ENCODE assay signal across 1 cellular context in the genomic region with DNA sequence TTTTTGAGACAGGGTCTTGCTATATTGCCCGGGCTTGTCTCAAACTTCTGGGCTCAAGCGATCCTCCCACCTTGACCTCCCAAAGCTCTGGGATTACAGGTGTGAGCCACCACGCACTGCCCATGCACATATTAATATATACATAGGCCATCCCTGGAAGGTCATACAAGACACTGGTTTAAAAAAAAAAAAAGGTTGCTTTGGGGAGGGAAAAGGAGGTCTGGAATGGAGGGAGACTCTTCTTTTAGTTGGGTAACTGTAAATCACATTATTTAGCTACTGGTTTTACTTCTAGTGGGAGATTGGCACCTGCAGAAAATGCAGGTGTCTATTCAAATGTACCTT.
TF ChIP-seq lines count a peak whose summit lies in the region.

No MANE protein-coding gene starts in this region.

TF ChIP-seq in K562, 482 proteins besides CTCF, POLR2A, EP300 and RAD21:
- TF ChIP-seq, protein P1, sequence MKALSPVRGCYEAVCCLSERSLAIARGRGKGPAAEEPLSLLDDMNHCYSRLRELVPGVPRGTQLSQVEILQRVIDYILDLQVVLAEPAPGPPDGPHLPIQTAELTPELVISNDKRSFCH (CRISPR knock-in tag; IDR thresholded peaks at IDR 0.05): no peak
- TF ChIP-seq, protein P1 (tag; IDR thresholded peaks at IDR 0.05): no peak
- TF ChIP-seq, protein P2, sequence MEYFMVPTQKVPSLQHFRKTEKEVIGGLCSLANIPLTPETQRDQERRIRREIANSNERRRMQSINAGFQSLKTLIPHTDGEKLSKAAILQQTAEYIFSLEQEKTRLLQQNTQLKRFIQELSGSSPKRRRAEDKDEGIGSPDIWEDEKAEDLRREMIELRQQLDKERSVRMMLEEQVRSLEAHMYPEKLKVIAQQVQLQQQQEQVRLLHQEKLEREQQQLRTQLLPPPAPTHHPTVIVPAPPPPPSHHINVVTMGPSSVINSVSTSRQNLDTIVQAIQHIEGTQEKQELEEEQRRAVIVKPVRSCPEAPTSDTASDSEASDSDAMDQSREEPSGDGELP (CRISPR knock-in tag; IDR thresholded peaks at IDR 0.05; ENCODE audit: borderline replicate concordance): no peak
- TF ChIP-seq ETV6 (IDR thresholded peaks at IDR 0.05; ENCODE audit: borderline replicate concordance in 1 of 2, low read depth in 2 of 2, low read length in 1 of 2) (no peak), ETV6 (CRISPR knock-in tag; IDR thresholded peaks at IDR 0.05; ENCODE audit: borderline replicate concordance) (no peak), FOXK2 (conservative IDR thresholded peaks at IDR 0.05 in 1 of 2, IDR thresholded peaks at IDR 0.05 in 1 of 2; ENCODE audit: low read depth in 2 of 2) (no peak), ARID1B (IDR thresholded peaks at IDR 0.05) (no peak), SIX5 (IDR thresholded peaks at IDR 0.05; ENCODE audit: borderline replicate concordance in 1 of 2, insufficient read depth in 1 of 2, low read depth in 1 of 2, low read length in 2 of 2) (no peak), MLLT1 (IDR thresholded peaks at IDR 0.05) (no peak), ZNF282 (CRISPR knock-in tag; IDR thresholded peaks at IDR 0.05) (no peak), MECOM (CRISPR knock-in tag; IDR thresholded peaks at IDR 0.05) (no peak), MEIS2 (IDR thresholded peaks at IDR 0.05; ENCODE audit: partially characterized antibody) (no peak), ZNF584 (CRISPR knock-in tag; IDR thresholded peaks at IDR 0.05; ENCODE audit: low read depth) (no peak), DMBX1 (CRISPR knock-in tag; IDR thresholded peaks at IDR 0.05; ENCODE audit: borderline replicate concordance) (no peak), RFX5 (IDR thresholded peaks at IDR 0.05; ENCODE audit: low read depth, low read length) (no peak), JUNB (CRISPR knock-in tag; conservative IDR thresholded peaks at IDR 0.05) (no peak), CHCHD3 (CRISPR knock-in tag; IDR thresholded peaks at IDR 0.05) (no peak), ZNF512 (tag; IDR thresholded peaks at IDR 0.05) (no peak), NCOA6 (IDR thresholded peaks at IDR 0.05) (no peak)
- TF ChIP-seq, protein P3, sequence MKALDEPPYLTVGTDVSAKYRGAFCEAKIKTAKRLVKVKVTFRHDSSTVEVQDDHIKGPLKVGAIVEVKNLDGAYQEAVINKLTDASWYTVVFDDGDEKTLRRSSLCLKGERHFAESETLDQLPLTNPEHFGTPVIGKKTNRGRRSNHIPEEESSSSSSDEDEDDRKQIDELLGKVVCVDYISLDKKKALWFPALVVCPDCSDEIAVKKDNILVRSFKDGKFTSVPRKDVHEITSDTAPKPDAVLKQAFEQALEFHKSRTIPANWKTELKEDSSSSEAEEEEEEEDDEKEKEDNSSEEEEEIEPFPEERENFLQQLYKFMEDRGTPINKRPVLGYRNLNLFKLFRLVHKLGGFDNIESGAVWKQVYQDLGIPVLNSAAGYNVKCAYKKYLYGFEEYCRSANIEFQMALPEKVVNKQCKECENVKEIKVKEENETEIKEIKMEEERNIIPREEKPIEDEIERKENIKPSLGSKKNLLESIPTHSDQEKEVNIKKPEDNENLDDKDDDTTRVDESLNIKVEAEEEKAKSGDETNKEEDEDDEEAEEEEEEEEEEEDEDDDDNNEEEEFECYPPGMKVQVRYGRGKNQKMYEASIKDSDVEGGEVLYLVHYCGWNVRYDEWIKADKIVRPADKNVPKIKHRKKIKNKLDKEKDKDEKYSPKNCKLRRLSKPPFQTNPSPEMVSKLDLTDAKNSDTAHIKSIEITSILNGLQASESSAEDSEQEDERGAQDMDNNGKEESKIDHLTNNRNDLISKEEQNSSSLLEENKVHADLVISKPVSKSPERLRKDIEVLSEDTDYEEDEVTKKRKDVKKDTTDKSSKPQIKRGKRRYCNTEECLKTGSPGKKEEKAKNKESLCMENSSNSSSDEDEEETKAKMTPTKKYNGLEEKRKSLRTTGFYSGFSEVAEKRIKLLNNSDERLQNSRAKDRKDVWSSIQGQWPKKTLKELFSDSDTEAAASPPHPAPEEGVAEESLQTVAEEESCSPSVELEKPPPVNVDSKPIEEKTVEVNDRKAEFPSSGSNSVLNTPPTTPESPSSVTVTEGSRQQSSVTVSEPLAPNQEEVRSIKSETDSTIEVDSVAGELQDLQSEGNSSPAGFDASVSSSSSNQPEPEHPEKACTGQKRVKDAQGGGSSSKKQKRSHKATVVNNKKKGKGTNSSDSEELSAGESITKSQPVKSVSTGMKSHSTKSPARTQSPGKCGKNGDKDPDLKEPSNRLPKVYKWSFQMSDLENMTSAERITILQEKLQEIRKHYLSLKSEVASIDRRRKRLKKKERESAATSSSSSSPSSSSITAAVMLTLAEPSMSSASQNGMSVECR (CRISPR knock-in tag; IDR thresholded peaks at IDR 0.05): no peak
- TF ChIP-seq, protein P4, sequence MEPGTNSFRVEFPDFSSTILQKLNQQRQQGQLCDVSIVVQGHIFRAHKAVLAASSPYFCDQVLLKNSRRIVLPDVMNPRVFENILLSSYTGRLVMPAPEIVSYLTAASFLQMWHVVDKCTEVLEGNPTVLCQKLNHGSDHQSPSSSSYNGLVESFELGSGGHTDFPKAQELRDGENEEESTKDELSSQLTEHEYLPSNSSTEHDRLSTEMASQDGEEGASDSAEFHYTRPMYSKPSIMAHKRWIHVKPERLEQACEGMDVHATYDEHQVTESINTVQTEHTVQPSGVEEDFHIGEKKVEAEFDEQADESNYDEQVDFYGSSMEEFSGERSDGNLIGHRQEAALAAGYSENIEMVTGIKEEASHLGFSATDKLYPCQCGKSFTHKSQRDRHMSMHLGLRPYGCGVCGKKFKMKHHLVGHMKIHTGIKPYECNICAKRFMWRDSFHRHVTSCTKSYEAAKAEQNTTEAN (CRISPR knock-in tag; IDR thresholded peaks at IDR 0.05): no peak
- TF ChIP-seq, protein P5, sequence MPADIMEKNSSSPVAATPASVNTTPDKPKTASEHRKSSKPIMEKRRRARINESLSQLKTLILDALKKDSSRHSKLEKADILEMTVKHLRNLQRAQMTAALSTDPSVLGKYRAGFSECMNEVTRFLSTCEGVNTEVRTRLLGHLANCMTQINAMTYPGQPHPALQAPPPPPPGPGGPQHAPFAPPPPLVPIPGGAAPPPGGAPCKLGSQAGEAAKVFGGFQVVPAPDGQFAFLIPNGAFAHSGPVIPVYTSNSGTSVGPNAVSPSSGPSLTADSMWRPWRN (IDR thresholded peaks at IDR 0.05; ENCODE audit: low read depth): no peak
